23 cellular contexts compared by ENCODE assay signal in genomic region chr12:123705935-123706334, GRCh38. TPM values are rescaled to one million over a fixed set of nuclear protein-coding genes. Genes with fewer than 3 reads are reported as not detected.
DNase-seq lines count a peak whose midpoint lies in the region; ATAC-seq and TF ChIP-seq lines count a peak whose summit lies in the region.
"Had no signal": no experiment of that assay in that cellular context is flagged by ENCODE, and none has a peak within 500 bp of the region (broad histone marks: within the 10 kb centered on the region; RNA-seq: fewer than 3 reads in every experiment).

No MANE protein-coding gene starts in this region.

- H3K27me3 ChIP-seq in A673 (replicated peaks; ENCODE audit: insufficient read depth, low read depth, low read length, poor library complexity): no peaks in the 10 kb centered on the region
- no peaks in the 10 kb centered on the region for H3K27me3 ChIP-seq in BLaER1
- H3K27me3 ChIP-seq: gastrocnemius medialis had no signal

- no peaks in the 10 kb centered on the region for H3K9me3 Mint-ChIP-seq in HFFc6
- H3K9me3 Mint-ChIP-seq: activated naive CD8-positive, alpha-beta T cell treated with anti-CD3 and anti-CD28 coated beads, Interleukin-2, amount 50 U/mL, for 24 hours; activated T-cell treated with anti-CD3 and anti-CD28 coated beads, Interleukin-2, amount 50 U/mL, for 24 hours; CD4-positive, alpha-beta memory T cell; central memory CD8-positive, alpha-beta T cell; endodermal cell; immature natural killer cell; mesothelial cell of epicardium; T-helper 1 cell treated with Interleukin-12 subunit alpha and Interleukin-12 subunit beta and Interleukin-4 antibody, amounts not matched to agents 30 μg/mL and 1 μg/mL, for 36 hours had no signal

- in situ Hi-C loops in astrocyte of the spinal cord (cut with HindIII; ENCODE audit: low sequenced_read_pairs): no loop called here

- H3K36me3 ChIP-seq in A673 (ENCODE audit: insufficient read depth, low read length, poor library complexity, severe bottlenecking) (peaks cover 1% of the 10 kb centered on the region), BLaER1 (peaks cover 14% of the 10 kb centered on the region)
- H3K36me3 ChIP-seq: gastrocnemius medialis had no signal

- no peak overlapping the region for H3K4me3 Mint-ChIP-seq in HFFc6
- H3K4me3 Mint-ChIP-seq: activated naive CD8-positive, alpha-beta T cell treated with anti-CD3 and anti-CD28 coated beads, Interleukin-2, amount 50 U/mL, for 24 hours; activated T-cell treated with anti-CD3 and anti-CD28 coated beads, Interleukin-2, amount 50 U/mL, for 24 hours; CD4-positive, alpha-beta memory T cell; central memory CD8-positive, alpha-beta T cell; endodermal cell; immature natural killer cell; mesothelial cell of epicardium; T-helper 1 cell treated with Interleukin-12 subunit alpha and Interleukin-12 subunit beta and Interleukin-4 antibody, amounts not matched to agents 30 μg/mL and 1 μg/mL, for 36 hours had no signal

- H3K27ac ChIP-seq in A673 (ENCODE audit: low read depth, low read length, poor library complexity, severe bottlenecking) (no peak overlapping the region), BLaER1 (no peak overlapping the region)
- H3K27ac ChIP-seq: gastrocnemius medialis had no signal

- CTCF ChIA-PET in A673 (lab: Charles Lee): no interaction called here

- BruUV-seq in A673 (replicated peaks; lab: Mats Ljungman, UMichigan): no TSS peak

- H3K27ac Mint-ChIP-seq in HFFc6: no peak overlapping the region
- H3K27ac Mint-ChIP-seq: activated naive CD8-positive, alpha-beta T cell treated with anti-CD3 and anti-CD28 coated beads, Interleukin-2, amount 50 U/mL, for 24 hours; activated T-cell treated with anti-CD3 and anti-CD28 coated beads, Interleukin-2, amount 50 U/mL, for 24 hours; endodermal cell; immature natural killer cell; mesothelial cell of epicardium; T-helper 1 cell treated with Interleukin-12 subunit alpha and Interleukin-12 subunit beta and Interleukin-4 antibody, amounts not matched to agents 30 μg/mL and 1 μg/mL, for 36 hours had no signal

- no peaks in the 10 kb centered on the region for H4K20me1 ChIP-seq in BLaER1

- intact Hi-C loops in A673 (cut with micrococcal nuclease; ENCODE audit: unreplicated experiment): no loop called here

- no peak overlapping the region for H3K9ac ChIP-seq in BLaER1

- no peaks in the 10 kb centered on the region; the same call in 1 of the 2 replicates for H3K27me3 Mint-ChIP-seq in HFFc6 (ENCODE audit: insufficient read depth)
- H3K27me3 Mint-ChIP-seq: activated naive CD8-positive, alpha-beta T cell treated with anti-CD3 and anti-CD28 coated beads, Interleukin-2, amount 50 U/mL, for 24 hours; activated T-cell treated with anti-CD3 and anti-CD28 coated beads, Interleukin-2, amount 50 U/mL, for 24 hours; CD4-positive, alpha-beta memory T cell; central memory CD8-positive, alpha-beta T cell had no signal

- H3K4me2 ChIP-seq in BLaER1: peak overlapping the region; percentile 30; the same call in 1 of the 2 replicates

- H3K9me3 ChIP-seq in A673 (ENCODE audit: low read depth, low read length, poor library complexity, severe bottlenecking): no peaks in the 10 kb centered on the region
- H3K9me3 ChIP-seq in BLaER1: no peaks in the 10 kb centered on the region
- H3K9me3 ChIP-seq: gastrocnemius medialis had no signal

- H3K4me3 ChIP-seq in A673 (ENCODE audit: low read depth, low read length, poor library complexity, severe bottlenecking): no peak overlapping the region
- no peak overlapping the region for H3K4me3 ChIP-seq in BLaER1
- no peak overlapping the region for H3K4me3 ChIP-seq in astrocyte of the spinal cord (ENCODE audit: low read depth, low read length)
- H3K4me3 ChIP-seq: gastrocnemius medialis had no signal

- peaks cover 22% of the 10 kb centered on the region for H3K36me3 Mint-ChIP-seq in HFFc6 (ENCODE audit: low read depth)
- H3K36me3 Mint-ChIP-seq: immature natural killer cell had no signal

- DNase-seq in A673 (ENCODE audit: low spot score): peak; percentile 37
- DNase-seq in NCI-H2029 treated with DMSO at 0.1 percent for 48 hours (lab: John Stamatoyannopoulos, UW): peak; percentile 38
- DNase-seq in astrocyte of the spinal cord (ENCODE audit: low read depth, low spot score): peak; percentile 5
- no peak for DNase-seq in superior temporal gyrus (ENCODE audit: extremely low spot score)
- DNase-seq in HFFc6: no peak
- no peak for DNase-seq in germinal center (ENCODE audit: low spot score)
- DNase-seq: activated CD4-positive, CD25-positive, alpha-beta regulatory T cell treated with anti-CD3 and anti-CD28 coated beads, Interleukin-2, amount 50 U/mL, for 72 hours; activated naive CD8-positive, alpha-beta T cell treated with anti-CD3 and anti-CD28 coated beads, Interleukin-2, amount 50 U/mL, for 24 hours; activated T-cell treated with anti-CD3 and anti-CD28 coated beads, Interleukin-2, amount 50 U/mL, for 24 hours; CD4-positive, alpha-beta memory T cell; endodermal cell; gastrocnemius medialis; immature natural killer cell; Kasumi-1; NCI-H2227 treated with DMSO at 0.1 percent for 48 hours; retina; stimulated activated CD4-positive, alpha-beta T cell treated with anti-CD3 and anti-CD28 coated beads, Interleukin-1b, Interleukin-23, amount 100 ng/mL, for 48 hours had no signal

- H3K4me1 ChIP-seq in A673 (ENCODE audit: insufficient read depth, low read length, poor library complexity, severe bottlenecking) (no peaks in the 10 kb centered on the region), BLaER1 (peaks cover 6% of the 10 kb centered on the region; the same call in 1 of the 2 replicates)
- H3K4me1 ChIP-seq: gastrocnemius medialis had no signal

- TF ChIP-seq CTCF in A673 (conservative IDR thresholded peaks at IDR 0.05; ENCODE audit: low read depth, low read length): no peak
- no peak for TF ChIP-seq CTCF in astrocyte of the spinal cord (IDR thresholded peaks at IDR 0.05; ENCODE audit: low read depth, low read length)
- no peak for TF ChIP-seq CTCF in HFFc6 (IDR thresholded peaks at IDR 0.05)

- ATAC-seq in HG02870 (IDR thresholded peaks at IDR 0.05; ENCODE audit: unreplicated experiment): no peak
- ATAC-seq: activated naive CD8-positive, alpha-beta T cell treated with anti-CD3 and anti-CD28 coated beads, Interleukin-2, amount 50 U/mL, for 24 hours; gastrocnemius medialis; Panc1 had no signal

- peaks cover 3% of the 10 kb centered on the region; the same call in 1 of the 2 replicates for H3K4me1 Mint-ChIP-seq in HFFc6 (ENCODE audit: low read depth)

- POLR2A ChIA-PET in A673 (lab: Charles Lee; ENCODE audit: low non-redundant PET): no interaction called here

RNA-seq across cellular contexts. Expression of gene ATP6V0A2, which starts 6.2 kb away (rescaled TPM):
- total RNA-seq in A673 (2021): 56.0 and 70.9 TPM in 2 replicates
- total RNA-seq in HFFc6 (2021; fragmentation: NEBNext Ultra II Directional; extraction: Animal tissue kit (Norgen Biotek cat#: 25700)): 10 to 100 TPM; 14.0 to 16.8 (median 15.6) TPM

RNA-seq across cellular contexts. Expression of gene TCTN2, which starts 35.0 kb away (rescaled TPM):
- 9.6 and 11.8 TPM in 2 replicates for total RNA-seq in A673 (2021)
- 10 to 100 TPM in 1 of 6 experiments, 1 to 10 TPM in 5; 6.5 to 11.2 (median 9.5) TPM for total RNA-seq in HFFc6 (2021; fragmentation: NEBNext Ultra II Directional; extraction: Animal tissue kit (Norgen Biotek cat#: 25700))

RNA-seq across cellular contexts. Expression of gene DNAH10, which starts 56.2 kb away (rescaled TPM):
- 1.1 TPM in 2 replicates for total RNA-seq in A673 (2021)
- total RNA-seq in HFFc6 (2021; fragmentation: NEBNext Ultra II Directional; extraction: Animal tissue kit (Norgen Biotek cat#: 25700)): 1 to 10 TPM in 1 of 6 experiments, under 1 TPM in 5; 0.19 to 1.1 (median 0.64) TPM

Comparison
In these comparisons a context has a peak if more than half of its experiments do, and no peak if none do; other contexts are left out.
1. DNase-seq: peak in A673 (single experiment), NCI-H2029 treated with DMSO at 0.1 percent for 48 hours (single experiment) and astrocyte of the spinal cord (single experiment); none in superior temporal gyrus (single experiment), HFFc6 (single experiment) and germinal center (single experiment).